In genomic region chr17:14670861-14671260, GRCh38 we compare ENCODE assay signal across 23 cellular contexts.
"Had no signal": no experiment of that assay in that cellular context is flagged by ENCODE, and none has a peak within 500 bp of the region (broad histone marks: within the 10 kb centered on the region; RNA-seq: fewer than 3 reads in every experiment).

No MANE protein-coding gene starts in this region.

- DNase-seq: hippocampal formation; left ventricle myocardium inferior; midbrain; mucosa of descending colon; naive thymus-derived CD8-positive, alpha-beta T cell; occipital lobe; psoas muscle; right lobe of liver; stimulated activated CD4-positive, alpha-beta T cell treated with anti-CD3 and anti-CD28 coated beads, Interleukin-12 subunit alpha, Interleukin-12 subunit beta, amount 100 ng/mL, for 4 hours; stimulated activated CD4-positive, alpha-beta T cell treated with anti-CD3 and anti-CD28 coated beads, Interleukin-15, amount 100 ng/mL, for 24 hours; stimulated activated CD4-positive, alpha-beta T cell treated with anti-CD3 and anti-CD28 coated beads, Interleukin-2, amount 100 ng/mL, for 24 hours; stimulated activated CD4-positive, alpha-beta T cell treated with anti-CD3 and anti-CD28 coated beads, Interleukin-4, amount 100 ng/mL, for 1 hour; stimulated activated naive B cell treated with anti-CD40 and anti-IgM and Interleukin-4, amounts not matched to agents 10 μg/mL and 1 μg/mL and 100 μg/mL, for 72 hours; stimulated activated naive CD8-positive, alpha-beta T cell treated with anti-CD3 and anti-CD28 coated beads, Interleukin-15, Interleukin-2, amounts not matched to agents 100 U/mL and 50 U/mL, for 24 hours; stomach; testis; thyroid gland; transverse colon; upper lobe of left lung had no signal

- H3K4me3 ChIP-seq: left ventricle myocardium inferior, lung, mucosa of descending colon, psoas muscle, right atrium auricular region, right lobe of liver, smooth muscle cell, stomach, testis, thyroid gland, transverse colon, upper lobe of left lung, vagina had no signal
